In genomic region chr6:154561750-154562149, GRCh38 we compare ENCODE assay signal across 8 cellular contexts. TPM values are rescaled to one million over a fixed set of nuclear protein-coding genes. Genes with fewer than 3 reads are reported as not detected.
"Had no signal": no experiment of that assay in that cellular context is flagged by ENCODE, and none has a peak within 500 bp of the region (broad histone marks: within the 10 kb centered on the region; RNA-seq: fewer than 3 reads in every experiment).

No MANE protein-coding gene starts in this region.

- H3K9ac ChIP-seq: KMS-11 had no signal

- H3K27ac ChIP-seq: HL-60, KMS-11 had no signal

- DNase-seq: IMR-90, KBM-7, KG1 had no signal

- H3K4me2 ChIP-seq: KMS-11 had no signal

- FAIRE-seq: HepG2, HTR-8/SVneo had no signal

- ATAC-seq: HepG2 had no signal

RNA-seq across cellular contexts. Expression of gene CNKSR3, which starts 51.3 kb away (rescaled TPM):
- polyA plus RNA-seq: IgD-negative memory B cell had no signal
